ENCODE assay signal across 24 cellular contexts in the genomic region with DNA sequence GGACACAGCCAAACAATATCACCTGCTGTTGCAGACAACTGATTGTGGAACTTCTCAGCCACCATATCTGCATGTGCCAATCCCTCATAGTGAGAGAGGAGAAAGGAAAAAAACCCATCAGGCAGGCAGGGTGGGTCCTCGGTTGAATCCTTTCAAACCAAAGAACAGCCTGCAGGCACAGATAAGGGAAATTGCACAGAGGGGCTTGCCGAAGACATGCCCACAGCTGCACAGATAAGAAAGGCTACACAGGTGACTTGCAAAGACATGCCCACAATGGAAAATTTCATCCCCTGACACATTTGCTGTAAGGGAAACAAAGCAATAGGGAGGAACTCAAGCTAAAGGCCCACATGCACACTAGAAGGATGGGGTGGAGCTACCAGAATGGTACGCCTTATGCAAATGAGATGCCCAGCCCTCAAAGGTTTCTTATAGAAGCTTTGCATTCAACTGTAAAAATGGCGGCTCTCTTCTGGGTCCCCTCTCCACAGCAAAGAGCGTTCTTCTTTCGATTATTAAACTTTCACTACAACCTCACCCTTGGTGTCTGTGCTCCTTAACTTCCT.
"Had no signal": no experiment of that assay in that cellular context is flagged by ENCODE, and none has a peak within 500 bp of the region (broad histone marks: within the 10 kb centered on the region; RNA-seq: fewer than 3 reads in every experiment).

No MANE protein-coding gene starts in this region.

- H3K27ac ChIP-seq: cardiac muscle cell, esophagus squamous epithelium, gastroesophageal sphincter, neutrophil, pancreas, psoas muscle, right atrium auricular region had no signal

- H3K36me3 Mint-ChIP-seq: memory B cell had no signal

- H3K36me3 ChIP-seq: cardiac muscle cell, esophagus squamous epithelium, gastroesophageal sphincter, neutrophil, pancreas, right atrium auricular region had no signal

- FAIRE-seq: pancreas had no signal

- H3K27me3 Mint-ChIP-seq: dendritic cell treated with granulocyte-macrophage colony-stimulating factor and Interleukin-4, amounts not matched to agents 40 ng/mL and 50 ng/mL, for 4 days had no signal

- H3K9me3 ChIP-seq: esophagus squamous epithelium, gastroesophageal sphincter, neutrophil, pancreas, psoas muscle, right atrium auricular region had no signal

- DNase-seq: activated CD4-positive, alpha-beta T cell treated with anti-CD3 and anti-CD28 coated beads for 4 hours; activated CD4-positive, alpha-beta T cell treated with anti-CD3 and anti-CD28 coated beads, Interleukin-2, amount 50 U/mL, for 48 hours; activated CD4-positive, CD25-positive, alpha-beta regulatory T cell; activated effector memory CD4-positive, alpha-beta T cell treated with Interleukin-2 at 50 U/mL for 16 hours; activated naive CD4-positive, alpha-beta T cell treated with anti-CD3 and anti-CD28 coated beads for 36 hours; activated T-cell treated with anti-CD3 and anti-CD28 coated beads, Interleukin-2, amount 50 U/mL, for 72 hours; effector CD4-positive, alpha-beta T cell; esophagus squamous epithelium; head of caudate nucleus; hypothalamus; left cardiac atrium; pancreas; psoas muscle; stimulated activated CD4-positive, alpha-beta T cell treated with anti-CD3 and anti-CD28 coated beads, Interleukin-12 subunit alpha, Interleukin-12 subunit beta, amount 100 ng/mL, for 4 hours; stimulated activated CD4-positive, alpha-beta T cell treated with anti-CD3 and anti-CD28 coated beads, Interleukin-4, amount 100 ng/mL, for 4 hours; stimulated activated naive CD8-positive, alpha-beta T cell treated with anti-CD3 and anti-CD28 coated beads, Interleukin-15, Interleukin-2, amounts not matched to agents 100 U/mL and 50 U/mL, for 24 hours; T-helper 9 cell had no signal

- H3K9me3 Mint-ChIP-seq: activated naive CD4-positive, alpha-beta T cell treated with anti-CD3 and anti-CD28 coated beads for 36 hours; activated T-cell treated with anti-CD3 and anti-CD28 coated beads, Interleukin-2, amount 50 U/mL, for 72 hours; dendritic cell treated with granulocyte-macrophage colony-stimulating factor and Interleukin-4, amounts not matched to agents 40 ng/mL and 50 ng/mL, for 4 days; memory B cell; nephron had no signal

- H3K4me1 ChIP-seq: gastroesophageal sphincter, pancreas, psoas muscle, right atrium auricular region had no signal

- H3K27ac Mint-ChIP-seq: activated naive CD4-positive, alpha-beta T cell treated with anti-CD3 and anti-CD28 coated beads for 36 hours; activated T-cell treated with anti-CD3 and anti-CD28 coated beads, Interleukin-2, amount 50 U/mL, for 72 hours; dendritic cell treated with granulocyte-macrophage colony-stimulating factor and Interleukin-4, amounts not matched to agents 40 ng/mL and 50 ng/mL, for 4 days; memory B cell; nephron had no signal

- H3K4me1 Mint-ChIP-seq: memory B cell had no signal

- ATAC-seq: activated T-cell treated with anti-CD3 and anti-CD28 coated beads, Interleukin-2, amount 50 U/mL, for 72 hours; gastroesophageal sphincter; left cardiac atrium; pancreas; psoas muscle; stimulated activated naive CD8-positive, alpha-beta T cell treated with anti-CD3 and anti-CD28 coated beads, Interleukin-15, Interleukin-2, amounts not matched to agents 100 U/mL and 50 U/mL, for 24 hours had no signal

- H3K4me3 Mint-ChIP-seq: activated naive CD4-positive, alpha-beta T cell treated with anti-CD3 and anti-CD28 coated beads for 36 hours; activated T-cell treated with anti-CD3 and anti-CD28 coated beads, Interleukin-2, amount 50 U/mL, for 72 hours; dendritic cell treated with granulocyte-macrophage colony-stimulating factor and Interleukin-4, amounts not matched to agents 40 ng/mL and 50 ng/mL, for 4 days; memory B cell; nephron had no signal

- H3K27me3 ChIP-seq: cardiac muscle cell, esophagus squamous epithelium, gastroesophageal sphincter, neutrophil, pancreas, right atrium auricular region had no signal

- H3K4me3 ChIP-seq: cardiac muscle cell, esophagus squamous epithelium, gastroesophageal sphincter, pancreas, psoas muscle, right atrium auricular region had no signal
